In genomic region chr14:24232121-24232644, GRCh38 we compare ENCODE assay signal across 8 cellular contexts. TPM values are rescaled to one million over a fixed set of nuclear protein-coding genes. Genes with fewer than 3 reads are reported as not detected.
DNase-seq lines count a peak whose midpoint lies in the region; ATAC-seq and TF ChIP-seq lines count a peak whose summit lies in the region.

NEDD8 (minus strand) TSS chr14:24232367; CDS start chr14:24232267, 100 bp downstream.

- DNase-seq in GM03348 (ENCODE audit: low spot score) (peak; percentile 95), HFFc6 (peak; percentile 96), NB4 (ENCODE audit: low read depth) (peak; percentile 97), SK-N-DZ (ENCODE audit: low spot score) (peak; percentile 90), non-pigmented ciliary epithelial cell (ENCODE audit: low read depth) (peak; percentile 75), substantia nigra (lab: John Stamatoyannopoulos, UW) (peak; percentile 72 to 100 (median 92))
- DNase-seq in activated naive CD4-positive, alpha-beta T cell treated with anti-CD3 and anti-CD28 coated beads for 36 hours, result peak; percentile 96

- no peak for TF ChIP-seq EP300 in gastroesophageal sphincter (IDR thresholded peaks at IDR 0.05)

- H3K9me3 ChIP-seq in gastroesophageal sphincter, result no peaks in the 10 kb centered on the region

- peak within 1 kb of the TSS; percentile 87 for H3K27ac Mint-ChIP-seq in HFFc6
- peak within 1 kb of the TSS; percentile 97 for H3K27ac Mint-ChIP-seq in activated naive CD4-positive, alpha-beta T cell treated with anti-CD3 and anti-CD28 coated beads for 36 hours

- WGBS in gastroesophageal sphincter (ENCODE audit: low coverage in 1 of 2), 2 donors, result 0% methylated on average over 3 of the region's 30 CpGs; no CpG with 5 or more reads in 1 of the 2 donors

- no peaks in the 10 kb centered on the region for H3K9me3 Mint-ChIP-seq in HFFc6
- H3K9me3 Mint-ChIP-seq in activated naive CD4-positive, alpha-beta T cell treated with anti-CD3 and anti-CD28 coated beads for 36 hours, result no peaks in the 10 kb centered on the region

- no peaks in the 10 kb centered on the region; the same call in none of the 2 replicates for H3K27me3 Mint-ChIP-seq in HFFc6 (ENCODE audit: insufficient read depth)
- H3K27me3 Mint-ChIP-seq in activated naive CD4-positive, alpha-beta T cell treated with anti-CD3 and anti-CD28 coated beads for 36 hours (ENCODE audit: low read depth), result no peaks in the 10 kb centered on the region

- TF ChIP-seq CTCF in HFFc6 (IDR thresholded peaks at IDR 0.05), result no peak
- TF ChIP-seq CTCF in NB4 (IDR thresholded peaks at IDR 0.05; ENCODE audit: low read depth, low read length), result no peak
- TF ChIP-seq CTCF in gastroesophageal sphincter (IDR thresholded peaks at IDR 0.05), result peak in 1 of 4 experiments; percentile 5

- H3K4me1 ChIP-seq in gastroesophageal sphincter, result peaks cover 4 to 46% (median 23%) of the 10 kb centered on the region in 3 donors

- CTCF ChIA-PET in activated naive CD4-positive, alpha-beta T cell treated with anti-CD3 and anti-CD28 coated beads for 36 hours (lab: Charles Lee), result interaction anchor here (2.3 to 3.2 kb wide), 2 partner anchors 10 to 76 kb away, joined by 5 to 13 read pairs; partner anchors contain the start of genes CIDEB and TINF2

- ATAC-seq in gastroesophageal sphincter, result peak; percentile 96

- peaks cover 0 to 33% of the 10 kb centered on the region in 2 donors for H3K36me3 ChIP-seq in gastroesophageal sphincter

- H3K4me3 ChIP-seq in NB4 (ENCODE audit: low read depth, low read length) (peak within 1 kb of the TSS; percentile 84), gastroesophageal sphincter (peak within 1 kb of the TSS; percentile 68 to 72)

- H3K4me1 Mint-ChIP-seq in HFFc6 (ENCODE audit: low read depth), result peaks cover 53% of the 10 kb centered on the region
- H3K4me1 Mint-ChIP-seq in activated naive CD4-positive, alpha-beta T cell treated with anti-CD3 and anti-CD28 coated beads for 36 hours (ENCODE audit: low read depth), result peaks cover 52% of the 10 kb centered on the region

- peak within 1 kb of the TSS; percentile 86 to 93 (median 89) for H3K27ac ChIP-seq in gastroesophageal sphincter
- peak within 1 kb of the TSS; percentile 96 for H3K27ac ChIP-seq in substantia nigra (ENCODE audit: low read depth, low read length, poor library complexity, severe bottlenecking)

- H3K27me3 ChIP-seq in gastroesophageal sphincter, result no peaks in the 10 kb centered on the region

- TF ChIP-seq POLR2A in NB4 (IDR thresholded peaks at IDR 0.05; ENCODE audit: extremely low read depth, insufficient read length) (peak; percentile 71), gastroesophageal sphincter (IDR thresholded peaks at IDR 0.05) (peak; percentile 35 to 60)

- H3K4me3 Mint-ChIP-seq in HFFc6, result peak within 1 kb of the TSS; percentile 94
- H3K4me3 Mint-ChIP-seq in activated naive CD4-positive, alpha-beta T cell treated with anti-CD3 and anti-CD28 coated beads for 36 hours, result peak within 1 kb of the TSS; percentile 98

- H3K36me3 Mint-ChIP-seq in HFFc6 (ENCODE audit: low read depth), result peaks cover 62% of the 10 kb centered on the region
- peaks cover 14% of the 10 kb centered on the region for H3K36me3 Mint-ChIP-seq in activated naive CD4-positive, alpha-beta T cell treated with anti-CD3 and anti-CD28 coated beads for 36 hours (ENCODE audit: low read depth)

- intact Hi-C loops in activated naive CD4-positive, alpha-beta T cell treated with anti-CD3 and anti-CD28 coated beads for 36 hours (cut with micrococcal nuclease), result loop anchor here (1.0 to 2.0 kb wide), 13 partner anchors 10 to 911 kb away; partner anchors contain the start of genes CHMP4A, DCAF11, DHRS1 and EMC9

RNA-seq across cellular contexts. Expression of gene NEDD8, which starts in this region (rescaled TPM):
- total RNA-seq in HFFc6 (2021; fragmentation: NEBNext Ultra II Directional; extraction: Animal tissue kit (Norgen Biotek cat#: 25700)), result 100 to 1,000 TPM; 309 to 401 (median 372) TPM
- 515 and 707 TPM in 2 replicates for polyA plus RNA-seq in SK-N-DZ (2014; cell fraction: cytosol; rRNA removed)
- 207 and 336 TPM in 2 replicates for polyA plus RNA-seq in SK-N-DZ (2014; cell fraction: nucleus; rRNA removed)
- 100 to 1,000 TPM; 172 to 196 TPM for total RNA-seq in activated naive CD4-positive, alpha-beta T cell treated with anti-CD3 and anti-CD28 coated beads for 36 hours
- total RNA-seq in gastroesophageal sphincter, result 100 to 1,000 TPM; 136 to 193 (median 168) TPM

Comparison
In these comparisons a context has a peak if more than half of its experiments do, and no peak if none do; other contexts are left out.
1. Peak in every context shown above with its lines: DNase-seq, ATAC-seq, H3K4me3 ChIP-seq and H3K27ac ChIP-seq.